Comparison of ENCODE assay signal across 1 cellular context in genomic region chrX:47146936-47147859, GRCh38.
TF ChIP-seq lines count a peak whose summit lies in the region.

No MANE protein-coding gene starts in this region.

TF ChIP-seq in H1, 55 proteins besides CTCF, POLR2A, EP300 and RAD21:
- no peak for TF ChIP-seq CHD1 (IDR thresholded peaks at IDR 0.05; ENCODE audit: low read depth, low read length)
- TF ChIP-seq RNF2 (IDR thresholded peaks at IDR 0.05; ENCODE audit: borderline replicate concordance, low read depth, low read length, missing control alignments, poor library complexity, severe bottlenecking): no peak
